1 cellular context compared by ENCODE assay signal in the genomic region with DNA sequence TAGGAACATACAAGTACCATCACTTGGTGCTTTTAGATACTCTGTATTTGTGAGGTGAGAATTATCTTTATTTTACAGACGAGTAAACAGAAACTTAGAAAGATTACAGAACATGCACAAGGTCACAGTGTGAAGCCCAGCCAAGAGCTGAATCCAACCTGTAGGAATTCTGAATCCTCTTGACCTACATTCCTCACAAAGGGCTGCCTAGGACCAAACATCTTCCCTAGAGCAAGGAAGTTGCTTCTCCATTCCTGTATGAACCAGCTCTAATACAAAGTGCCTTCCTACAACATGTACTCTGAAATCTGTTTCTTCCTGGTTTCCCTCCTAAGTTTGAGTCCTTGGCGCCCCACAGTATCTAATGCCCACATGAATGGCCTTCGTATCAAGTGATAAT.
TF ChIP-seq lines count a peak whose summit lies in the region.

No MANE protein-coding gene starts in this region.

TF ChIP-seq in HEK293, 187 proteins besides CTCF, POLR2A, EP300 and RAD21 (continued from another document):
- peak; percentile 66 for TF ChIP-seq SCRT2 (tag by site-specific recombination; IDR thresholded peaks at IDR 0.05)
- TF ChIP-seq, protein P1, sequence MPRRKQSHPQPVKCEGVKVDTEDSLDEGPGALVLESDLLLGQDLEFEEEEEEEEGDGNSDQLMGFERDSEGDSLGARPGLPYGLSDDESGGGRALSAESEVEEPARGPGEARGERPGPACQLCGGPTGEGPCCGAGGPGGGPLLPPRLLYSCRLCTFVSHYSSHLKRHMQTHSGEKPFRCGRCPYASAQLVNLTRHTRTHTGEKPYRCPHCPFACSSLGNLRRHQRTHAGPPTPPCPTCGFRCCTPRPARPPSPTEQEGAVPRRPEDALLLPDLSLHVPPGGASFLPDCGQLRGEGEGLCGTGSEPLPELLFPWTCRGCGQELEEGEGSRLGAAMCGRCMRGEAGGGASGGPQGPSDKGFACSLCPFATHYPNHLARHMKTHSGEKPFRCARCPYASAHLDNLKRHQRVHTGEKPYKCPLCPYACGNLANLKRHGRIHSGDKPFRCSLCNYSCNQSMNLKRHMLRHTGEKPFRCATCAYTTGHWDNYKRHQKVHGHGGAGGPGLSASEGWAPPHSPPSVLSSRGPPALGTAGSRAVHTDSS (tag by site-specific recombination; IDR thresholded peaks at IDR 0.05) = no peak
- TF ChIP-seq, protein P2, sequence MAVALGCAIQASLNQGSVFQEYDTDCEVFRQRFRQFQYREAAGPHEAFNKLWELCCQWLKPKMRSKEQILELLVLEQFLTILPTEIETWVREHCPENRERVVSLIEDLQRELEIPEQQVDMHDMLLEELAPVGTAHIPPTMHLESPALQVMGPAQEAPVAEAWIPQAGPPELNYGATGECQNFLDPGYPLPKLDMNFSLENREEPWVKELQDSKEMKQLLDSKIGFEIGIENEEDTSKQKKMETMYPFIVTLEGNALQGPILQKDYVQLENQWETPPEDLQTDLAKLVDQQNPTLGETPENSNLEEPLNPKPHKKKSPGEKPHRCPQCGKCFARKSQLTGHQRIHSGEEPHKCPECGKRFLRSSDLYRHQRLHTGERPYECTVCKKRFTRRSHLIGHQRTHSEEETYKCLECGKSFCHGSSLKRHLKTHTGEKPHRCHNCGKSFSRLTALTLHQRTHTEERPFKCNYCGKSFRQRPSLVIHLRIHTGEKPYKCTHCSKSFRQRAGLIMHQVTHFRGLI (tag by site-specific recombination; IDR thresholded peaks at IDR 0.05) = peak; percentile 47; the same call in 1 of the 2 replicates
